Comparison of ENCODE assay signal across 1 cellular context in genomic region chr2:219332542-219332941, GRCh38.
TF ChIP-seq lines count a peak whose summit lies in the region.

Gene RESP18 (minus strand): TSS chr2:219332744.

TF ChIP-seq in IMR-90, 13 proteins besides CTCF, POLR2A, EP300 and RAD21 (continued from another document):
- TF ChIP-seq, protein P1, sequence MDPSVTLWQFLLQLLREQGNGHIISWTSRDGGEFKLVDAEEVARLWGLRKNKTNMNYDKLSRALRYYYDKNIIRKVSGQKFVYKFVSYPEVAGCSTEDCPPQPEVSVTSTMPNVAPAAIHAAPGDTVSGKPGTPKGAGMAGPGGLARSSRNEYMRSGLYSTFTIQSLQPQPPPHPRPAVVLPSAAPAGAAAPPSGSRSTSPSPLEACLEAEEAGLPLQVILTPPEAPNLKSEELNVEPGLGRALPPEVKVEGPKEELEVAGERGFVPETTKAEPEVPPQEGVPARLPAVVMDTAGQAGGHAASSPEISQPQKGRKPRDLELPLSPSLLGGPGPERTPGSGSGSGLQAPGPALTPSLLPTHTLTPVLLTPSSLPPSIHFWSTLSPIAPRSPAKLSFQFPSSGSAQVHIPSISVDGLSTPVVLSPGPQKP (IDR thresholded peaks at IDR 0.05; ENCODE audit: borderline replicate concordance, low read depth, low read length) = no peak
- TF ChIP-seq SMC3 (IDR thresholded peaks at IDR 0.05; ENCODE audit: low read depth, low read length) (no peak), CHD1 (IDR thresholded peaks at IDR 0.05; ENCODE audit: low read depth, low read length) (no peak), MAZ (IDR thresholded peaks at IDR 0.05; ENCODE audit: borderline replicate concordance, low read depth, low read length) (no peak), RFX5 (IDR thresholded peaks at IDR 0.05; ENCODE audit: low read depth, low read length) (no peak), NFE2L2 (IDR thresholded peaks at IDR 0.05; ENCODE audit: low read depth, low read length) (no peak)
